8 cellular contexts compared by ENCODE assay signal in the genomic region with DNA sequence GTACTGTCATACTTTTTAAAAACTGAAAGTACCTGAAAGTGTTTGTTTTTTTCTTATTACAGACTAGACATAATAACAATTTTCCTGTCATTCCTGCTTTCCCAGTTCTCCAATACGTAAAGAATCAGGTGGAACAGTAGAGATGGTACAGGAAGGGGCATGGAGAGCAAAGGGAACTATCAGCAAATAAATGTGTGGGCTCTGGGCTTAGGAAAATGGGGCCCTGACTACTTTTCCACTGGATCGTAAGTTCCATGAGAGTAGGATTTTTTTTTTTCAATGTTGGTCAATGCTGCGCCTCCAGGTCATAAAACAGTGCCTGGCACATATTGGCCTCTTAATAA. TPM values are rescaled to one million over a fixed set of nuclear protein-coding genes. Genes with fewer than 3 reads are reported as not detected.
A peak's percentile ranks its signal among the peaks of the same experiment; 100 is the strongest.
DNase-seq lines count a peak whose midpoint lies in the region; ATAC-seq, FAIRE-seq and TF ChIP-seq lines count a peak whose summit lies in the region.

No MANE protein-coding gene starts in this region.

- POLR2A ChIA-PET in HepG2 (lab: Yijun Ruan, JAX), result interaction anchor here (2.1 kb wide), 1 partner anchor 15 kb away, joined by 5 read pairs; a partner anchor contains a TSS

- no peak for TF ChIP-seq RAD21 in HepG2 (CRISPR knock-in tag; IDR thresholded peaks at IDR 0.05)

- H4K20me1 ChIP-seq in HepG2 (ENCODE audit: insufficient read depth, low read length), result no peaks in the 10 kb centered on the region

- BruUV-seq in HepG2 (replicated peaks; lab: Mats Ljungman, UMichigan), result no TSS peak

- peak overlapping the region; percentile 79 for H3K4me3 Mint-ChIP-seq in activated T-cell treated with anti-CD3 and anti-CD28 coated beads, Interleukin-2, amount 50 U/mL, for 24 hours

- TF ChIP-seq EP300 in HepG2 (IDR thresholded peaks at IDR 0.05; ENCODE audit: low read depth in 2 of 2, low read length in 2 of 2) (no peak), HepG2 (CRISPR knock-in tag; IDR thresholded peaks at IDR 0.05; ENCODE audit: borderline replicate concordance) (no peak), tibial nerve (IDR thresholded peaks at IDR 0.05) (no peak)

- H3K36me3 Mint-ChIP-seq in activated T-cell treated with anti-CD3 and anti-CD28 coated beads, Interleukin-2, amount 50 U/mL, for 24 hours (ENCODE audit: low read depth), result no peaks in the 10 kb centered on the region
- H3K36me3 Mint-ChIP-seq in activated naive CD4-positive, alpha-beta T cell treated with anti-CD3 and anti-CD28 coated beads, Interleukin-2, amount 50 U/mL, for 72 hours, result peaks cover 0 to 6% of the 10 kb centered on the region in 2 donors

- in situ Hi-C loops in HepG2 (cut with HindIII; ENCODE audit: extremely low pct_ligation_motif_present, low pct_unique_long_range_greater_than_20kb), result no loop called here

- ATAC-seq in activated naive CD4-positive, alpha-beta T cell treated with anti-CD3 and anti-CD28 coated beads, Interleukin-2, amount 50 U/mL, for 72 hours, result no peak
- ATAC-seq in HepG2, result no peak; the same call in 2 of the 3 replicates

- CTCF ChIA-PET in HepG2 (lab: Yijun Ruan, JAX; ENCODE audit: low intra/inter-chr PET ratio, low total read pairs), result no interaction called here

- H3K4me2 ChIP-seq in HepG2 (ENCODE audit: low read depth, low read length), result peak overlapping the region; percentile 50

- no peak for FAIRE-seq in HepG2 (lab: Jason Lieb, UNC)

- H3K27me3 ChIP-seq in HepG2 (ENCODE audit: control insufficient read depth in 1 of 2, insufficient read depth in 2 of 2, low read length in 2 of 2), result no peaks in the 10 kb centered on the region
- no peaks in the 10 kb centered on the region for H3K27me3 ChIP-seq in tibial nerve

- TF ChIP-seq CTCF in HepG2 (CRISPR knock-in tag; IDR thresholded peaks at IDR 0.05) (no peak), tibial nerve (IDR thresholded peaks at IDR 0.05) (no peak)

- DNase-seq in activated T-cell treated with anti-CD3 and anti-CD28 coated beads, Interleukin-2, amount 50 U/mL, for 24 hours, result no peak
- no peak for DNase-seq in activated T-cell treated with anti-CD3 and anti-CD28 coated beads, Interleukin-2, amount 50 U/mL, for 48 hours
- no peak for DNase-seq in activated naive CD4-positive, alpha-beta T cell treated with anti-CD3 and anti-CD28 coated beads, Interleukin-2, amount 50 U/mL, for 72 hours (ENCODE audit: low spot score in 2 of 2)
- DNase-seq in HepG2 (ENCODE audit: low spot score) (no peak), tibial nerve (ENCODE audit: low spot score in 2 of 2) (no peak), SW480 (ENCODE audit: low spot score) (no peak), NCI-H2107 treated with DMSO at 0.1 percent for 48 hours (lab: John Stamatoyannopoulos, UW; ENCODE audit: unreplicated experiment) (no peak)
- DNase-seq in stimulated activated CD4-positive, alpha-beta T cell treated with anti-CD3 and anti-CD28 coated beads, Interleukin-4, amount 100 ng/mL, for 4 hours, result no peak

- H3K9ac ChIP-seq in HepG2 (ENCODE audit: insufficient read depth, low read depth, low read length), result no peak overlapping the region

- H3K27me3 Mint-ChIP-seq in activated T-cell treated with anti-CD3 and anti-CD28 coated beads, Interleukin-2, amount 50 U/mL, for 24 hours, result no peaks in the 10 kb centered on the region

- H3K4me1 ChIP-seq in HepG2 (ENCODE audit: insufficient read depth, low read length), result peaks cover 17% of the 10 kb centered on the region
- H3K4me1 ChIP-seq in tibial nerve, result peaks cover 0 to 53% (median 5%) of the 10 kb centered on the region in 4 donors

- no peaks in the 10 kb centered on the region for H3K79me2 ChIP-seq in HepG2 (ENCODE audit: insufficient read depth, low read length)

- no peaks in the 10 kb centered on the region for H3K9me3 Mint-ChIP-seq in activated T-cell treated with anti-CD3 and anti-CD28 coated beads, Interleukin-2, amount 50 U/mL, for 24 hours
- no peaks in the 10 kb centered on the region for H3K9me3 Mint-ChIP-seq in activated naive CD4-positive, alpha-beta T cell treated with anti-CD3 and anti-CD28 coated beads, Interleukin-2, amount 50 U/mL, for 72 hours

- 92% methylated on average over 3 of the region's 3 CpGs for WGBS in HepG2 (ENCODE audit: low lambda C conversion rate)
- WGBS in tibial nerve, 2 donors, result 58 to 67% methylated on average over 3 of the region's 3 CpGs

- TF ChIP-seq POLR2A in HepG2 (IDR thresholded peaks at IDR 0.05; ENCODE audit: insufficient read depth in 1 of 2, low read depth in 2 of 2, low read length in 2 of 2) (no peak), tibial nerve (IDR thresholded peaks at IDR 0.05) (no peak)

- peaks cover 22% of the 10 kb centered on the region for H3K4me1 Mint-ChIP-seq in activated T-cell treated with anti-CD3 and anti-CD28 coated beads, Interleukin-2, amount 50 U/mL, for 24 hours (ENCODE audit: low read depth)

- H3K27ac Mint-ChIP-seq in activated T-cell treated with anti-CD3 and anti-CD28 coated beads, Interleukin-2, amount 50 U/mL, for 24 hours, result peak overlapping the region; percentile 88
- H3K27ac Mint-ChIP-seq in activated naive CD4-positive, alpha-beta T cell treated with anti-CD3 and anti-CD28 coated beads, Interleukin-2, amount 50 U/mL, for 72 hours, result peak overlapping the region; percentile 10 to 88

- peak overlapping the region; percentile 24 for H2AFZ ChIP-seq in HepG2 (ENCODE audit: low read length)

- H3K9me3 ChIP-seq in HepG2 (ENCODE audit: low read length) (no peaks in the 10 kb centered on the region), tibial nerve (no peaks in the 10 kb centered on the region)

- H3K36me3 ChIP-seq in HepG2 (replicated peaks in 1 of 2; ENCODE audit: control insufficient read depth in 1 of 2, insufficient read depth in 2 of 2, low read length in 2 of 2) (no peaks in the 10 kb centered on the region), tibial nerve (no peaks in the 10 kb centered on the region)

- no peak overlapping the region for H3K27ac ChIP-seq in HepG2 (ENCODE audit: extremely low read length, insufficient read depth, low read length)
- peak overlapping the region; percentile 67 to 84 (median 73) for H3K27ac ChIP-seq in tibial nerve

- intact Hi-C loops in HepG2 (cut with micrococcal nuclease; ENCODE audit: unreplicated experiment), result no loop called here

- H3K4me3 ChIP-seq in HepG2 (replicated peaks in 1 of 3; ENCODE audit: insufficient read depth in 1 of 3, low read depth in 2 of 3, low read length in 3 of 3) (peak overlapping the region in 2 of 3 experiments; percentile 49 to 53; a peak in 3 of 6 replicates), tibial nerve (peak overlapping the region; percentile 20 to 53 (median 38))

RNA-seq across cellular contexts. Expression of a gene that starts 15.2 kb away (rescaled TPM):
- 10 to 100 TPM; 45.5 to 72.8 TPM for total RNA-seq in activated naive CD4-positive, alpha-beta T cell treated with anti-CD3 and anti-CD28 coated beads, Interleukin-2, amount 50 U/mL, for 72 hours
- total RNA-seq in HepG2 (2016; rRNA removed; fragmentation: Illumina TruSeq; extraction: Trizol) (15.0 and 17.9 TPM in 2 replicates), tibial nerve (10 to 100 TPM; 18.4 to 32.2 (median 20.9) TPM)
- total RNA-seq in HepG2 (2016; cell fraction: cytosol; rRNA removed; fragmentation: Illumina TruSeq; extraction: Trizol; ENCODE audit: low read depth), result 4.8 and 5.4 TPM in 2 replicates
- 15.8 and 17.7 TPM in 2 replicates for total RNA-seq in HepG2 (2016; cell fraction: insoluble cytoplasmic fraction; rRNA removed; fragmentation: Illumina TruSeq; extraction: Trizol)
- total RNA-seq in HepG2 (2016; cell fraction: membrane; rRNA removed; fragmentation: Illumina TruSeq; extraction: Trizol), result 11.2 and 12.0 TPM in 2 replicates
- 21.8 and 24.6 TPM in 2 replicates for total RNA-seq in HepG2 (2016; cell fraction: nucleus; rRNA removed; fragmentation: Illumina TruSeq; extraction: Trizol)
- 4.3 and 5.9 TPM in 2 replicates for polyA plus RNA-seq in HepG2 (2011; rRNA removed)
- 2.6 and 4.4 TPM in 2 replicates for polyA plus RNA-seq in HepG2 (2011; cell fraction: cytosol; rRNA removed)
- polyA plus RNA-seq in HepG2 (2011; cell fraction: nucleus; rRNA removed), result 3.1 and 3.5 TPM in 2 replicates
- 3.1 and 3.3 TPM in 2 replicates for polyA plus RNA-seq in HepG2 (2012)
- 3.1 and 3.6 TPM in 2 replicates for polyA plus RNA-seq in HepG2 (2016; cell fraction: cytosol; fragmentation: Illumina TruSeq; extraction: Trizol; ENCODE audit: low read depth)
- 14.7 and 16.1 TPM in 2 replicates for polyA plus RNA-seq in HepG2 (2016; cell fraction: insoluble cytoplasmic fraction; fragmentation: Illumina TruSeq; extraction: Trizol; ENCODE audit: low read depth)
- 6.2 and 7.4 TPM in 2 replicates for polyA plus RNA-seq in HepG2 (2016; cell fraction: membrane; fragmentation: Illumina TruSeq; extraction: Trizol; ENCODE audit: low read depth)
- 29.8 and 31.9 TPM in 2 replicates for polyA plus RNA-seq in HepG2 (2016; cell fraction: nucleus; fragmentation: Illumina TruSeq; extraction: Trizol; ENCODE audit: insufficient read depth, low read depth)
- polyA minus RNA-seq in HepG2 (2011; rRNA and poly(A)+ RNA removed; ENCODE audit: low replicate concordance), result 3.7 and 12.5 TPM in 2 replicates
- polyA minus RNA-seq in HepG2 (2011; cell fraction: cytosol; rRNA and poly(A)+ RNA removed), result 3.7 and 4.0 TPM in 2 replicates
- polyA minus RNA-seq in HepG2 (2011; cell fraction: nucleus; rRNA and poly(A)+ RNA removed), result 8.6 and 13.1 TPM in 2 replicates

RNA-seq across cellular contexts. Expression of a gene that starts 22.8 kb away (rescaled TPM):
- total RNA-seq in activated naive CD4-positive, alpha-beta T cell treated with anti-CD3 and anti-CD28 coated beads, Interleukin-2, amount 50 U/mL, for 72 hours, result 10 to 100 TPM in 1 of 2 donors, 1 to 10 TPM in 1; 3.6 to 10.6 TPM
- total RNA-seq in HepG2 (2016; rRNA removed; fragmentation: Illumina TruSeq; extraction: Trizol), result 58.1 and 59.9 TPM in 2 replicates
- 21.6 and 22.5 TPM in 2 replicates for total RNA-seq in HepG2 (2016; cell fraction: cytosol; rRNA removed; fragmentation: Illumina TruSeq; extraction: Trizol; ENCODE audit: low read depth)
- total RNA-seq in HepG2 (2016; cell fraction: insoluble cytoplasmic fraction; rRNA removed; fragmentation: Illumina TruSeq; extraction: Trizol), result 50.7 and 62.7 TPM in 2 replicates
- 33.4 and 39.8 TPM in 2 replicates for total RNA-seq in HepG2 (2016; cell fraction: membrane; rRNA removed; fragmentation: Illumina TruSeq; extraction: Trizol)
- 33.1 and 39.3 TPM in 2 replicates for total RNA-seq in HepG2 (2016; cell fraction: nucleus; rRNA removed; fragmentation: Illumina TruSeq; extraction: Trizol)
- 21.8 and 25.1 TPM in 2 replicates for polyA plus RNA-seq in HepG2 (2011; rRNA removed)
- polyA plus RNA-seq in HepG2 (2011; cell fraction: cytosol; rRNA removed), result 32.0 and 34.2 TPM in 2 replicates
- 20.1 and 23.1 TPM in 2 replicates for polyA plus RNA-seq in HepG2 (2011; cell fraction: nucleus; rRNA removed)
- 30.5 and 47.4 TPM in 2 replicates for polyA plus RNA-seq in HepG2 (2012)
- 30.8 and 35.7 TPM in 2 replicates for polyA plus RNA-seq in HepG2 (2016; cell fraction: cytosol; fragmentation: Illumina TruSeq; extraction: Trizol; ENCODE audit: low read depth)
- 81.9 and 99.8 TPM in 2 replicates for polyA plus RNA-seq in HepG2 (2016; cell fraction: insoluble cytoplasmic fraction; fragmentation: Illumina TruSeq; extraction: Trizol; ENCODE audit: low read depth)
- polyA plus RNA-seq in HepG2 (2016; cell fraction: membrane; fragmentation: Illumina TruSeq; extraction: Trizol; ENCODE audit: low read depth), result 45.1 and 45.4 TPM in 2 replicates
- polyA plus RNA-seq in HepG2 (2016; cell fraction: nucleus; fragmentation: Illumina TruSeq; extraction: Trizol; ENCODE audit: insufficient read depth, low read depth), result 60.8 and 61.8 TPM in 2 replicates
- polyA minus RNA-seq in HepG2 (2011; rRNA and poly(A)+ RNA removed; ENCODE audit: low replicate concordance), result 3.6 and 48.3 TPM in 2 replicates
- 35.2 and 40.9 TPM in 2 replicates for polyA minus RNA-seq in HepG2 (2011; cell fraction: cytosol; rRNA and poly(A)+ RNA removed)
- 13.9 and 20.1 TPM in 2 replicates for polyA minus RNA-seq in HepG2 (2011; cell fraction: nucleus; rRNA and poly(A)+ RNA removed)
- 100 to 1,000 TPM; 340 to 708 (median 458) TPM for total RNA-seq in tibial nerve
